22 cellular contexts compared by ENCODE assay signal in the genomic region with DNA sequence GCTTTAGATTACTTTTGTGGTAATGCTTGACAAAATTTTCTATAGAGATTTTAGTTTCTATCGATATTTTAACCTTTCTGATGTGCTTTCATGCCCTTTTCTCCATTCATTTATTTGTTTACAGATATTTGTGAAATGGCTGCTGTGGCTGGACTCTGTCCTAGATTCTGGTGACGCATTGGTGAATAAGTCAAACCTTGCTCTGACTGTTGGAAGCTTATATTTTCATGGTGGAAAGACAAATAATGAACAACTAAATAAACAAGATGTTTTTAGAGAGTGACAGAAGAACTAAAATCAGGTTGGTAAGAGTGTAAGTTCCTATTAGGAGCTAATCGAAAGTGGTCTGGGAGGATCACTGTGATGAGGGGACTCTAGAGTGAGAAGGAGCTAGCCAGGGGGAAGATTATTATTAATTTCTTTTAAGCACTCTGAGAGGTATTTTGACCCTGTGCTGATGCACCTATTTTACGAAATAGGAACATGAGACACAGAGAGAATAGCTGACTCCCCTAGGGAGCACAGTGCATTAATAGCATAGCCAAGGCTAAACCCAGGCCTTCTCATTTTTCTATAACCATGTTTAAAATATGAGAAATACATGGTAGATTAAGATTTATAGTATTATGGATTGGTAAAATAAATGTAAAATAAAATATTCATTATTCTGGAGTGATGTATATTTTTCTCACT.
DNase-seq lines count a peak whose midpoint lies in the region; ATAC-seq and TF ChIP-seq lines count a peak whose summit lies in the region.
"Had no signal": no experiment of that assay in that cellular context is flagged by ENCODE, and none has a peak within 500 bp of the region (broad histone marks: within the 10 kb centered on the region; RNA-seq: fewer than 3 reads in every experiment).

No MANE protein-coding gene starts in this region.

- H3K4me2 ChIP-seq in osteoblast (ENCODE audit: insufficient read depth, low read length): no peak overlapping the region
- H3K4me2 ChIP-seq: KMS-11 had no signal

- no peaks in the 10 kb centered on the region for H4K20me1 ChIP-seq in osteoblast (ENCODE audit: insufficient read depth, low read length)

- H3K27me3 ChIP-seq in MG63: no peaks in the 10 kb centered on the region
- H3K27me3 ChIP-seq in osteoblast (ENCODE audit: insufficient read depth, low read length): no peaks in the 10 kb centered on the region
- H3K27me3 ChIP-seq: BE2C, Peyer's patch had no signal

- H3K9me3 ChIP-seq in MG63 (no peaks in the 10 kb centered on the region), osteoblast (ENCODE audit: low read depth, low read length) (no peaks in the 10 kb centered on the region)
- H3K9me3 ChIP-seq: BE2C, Peyer's patch had no signal

- H3K4me1 ChIP-seq in osteoblast (ENCODE audit: insufficient read depth, low read length): no peaks in the 10 kb centered on the region
- H3K4me1 ChIP-seq: BE2C, Peyer's patch had no signal

- DNase-seq in HCEC 1CT (peak; percentile 49), MG63 (peak; percentile 81), astrocyte of the cerebellum (ENCODE audit: low read depth) (peak; percentile 3), foreskin fibroblast (peak; percentile 3 to 12), osteoblast (ENCODE audit: insufficient read length, low spot score, missing footprints) (no peak), hypothalamus (lab: John Stamatoyannopoulos, UW) (no peak)
- DNase-seq: ACHN; BE2C; CD8-positive, alpha-beta memory T cell; H7; HFFc6; MV-4-11; NCI-H1105; NCI-H1436 treated with DMSO at 0.1 percent for 48 hours; NCI-H187 treated with DMSO at 0.1 percent for 48 hours; NCI-H446; NCI-H526 treated with DMSO at 0.1 percent for 48 hours; Peyer's patch; SHP77 treated with DMSO at 0.1 percent for 48 hours had no signal

- H3K79me2 ChIP-seq in osteoblast (ENCODE audit: insufficient read depth, low read length): no peaks in the 10 kb centered on the region

- in situ Hi-C loops in astrocyte of the cerebellum (cut with HindIII; ENCODE audit: low sequenced_read_pairs): no loop called here

- no peak overlapping the region for H3K27ac ChIP-seq in osteoblast (ENCODE audit: low read depth, low read length)
- H3K27ac ChIP-seq: KMS-11, Peyer's patch, SK-N-MC had no signal

- H3K36me3 ChIP-seq in MG63: no peaks in the 10 kb centered on the region
- no peaks in the 10 kb centered on the region for H3K36me3 ChIP-seq in osteoblast (ENCODE audit: insufficient read depth, low read length)
- H3K36me3 ChIP-seq: BE2C, Peyer's patch had no signal

- no peak for TF ChIP-seq POLR2A in GM18505 (IDR thresholded peaks at IDR 0.05; ENCODE audit: borderline replicate concordance, extremely low read depth, insufficient read depth, insufficient read length)

- H3K4me3 ChIP-seq in MG63: no peak overlapping the region
- H3K4me3 ChIP-seq in astrocyte of the cerebellum (ENCODE audit: low read depth, low read length): no peak overlapping the region
- no peak overlapping the region for H3K4me3 ChIP-seq in foreskin fibroblast (ENCODE audit: low read depth in 1 of 2, low read length in 2 of 2)
- H3K4me3 ChIP-seq in osteoblast (ENCODE audit: insufficient read depth, low read length): no peak overlapping the region
- H3K4me3 ChIP-seq: Peyer's patch, SK-N-MC had no signal

- H2AFZ ChIP-seq in osteoblast (ENCODE audit: low read length): no peak overlapping the region

- ATAC-seq in GM18505 (IDR thresholded peaks at IDR 0.05; ENCODE audit: unreplicated experiment): no peak

- TF ChIP-seq CTCF in astrocyte of the cerebellum (IDR thresholded peaks at IDR 0.05; ENCODE audit: low read depth, low read length, missing control alignments) (no peak), foreskin fibroblast (IDR thresholded peaks at IDR 0.05; ENCODE audit: low read depth, low read length) (no peak), osteoblast (IDR thresholded peaks at IDR 0.05; ENCODE audit: extremely low read depth, low read depth, low read length) (no peak)

Comparison
In these comparisons a context has a peak if more than half of its experiments do, and no peak if none do; other contexts are left out.
1. DNase-seq: peak in HCEC 1CT (single experiment), MG63 (single experiment), astrocyte of the cerebellum (single experiment) and foreskin fibroblast (2 of 2); none in osteoblast (single experiment) and hypothalamus (0 of 51).